Comparison of ENCODE assay signal across 8 cellular contexts in genomic region chr3:38649500-38650247, GRCh38. TPM values are rescaled to one million over a fixed set of nuclear protein-coding genes. Genes with fewer than 3 reads are reported as not detected.
DNase-seq lines count a peak whose midpoint lies in the region; FAIRE-seq and TF ChIP-seq lines count a peak whose summit lies in the region.

TSS of gene SCN5A (minus strand) at chr3:38649687. CDS start at chr3:38633307, 16,380 bp downstream.

- H3K4me1 Mint-ChIP-seq in activated CD4-positive, alpha-beta T cell treated with anti-CD3 and anti-CD28 coated beads, Interleukin-2, amount 10 ng/mL, durations not matched to agents 7 days and 5 days: peaks cover 4% of the 10 kb centered on the region
- H3K4me1 Mint-ChIP-seq in mesothelial cell of epicardium: peaks cover 2% of the 10 kb centered on the region

- H3K27ac Mint-ChIP-seq in activated CD4-positive, alpha-beta T cell treated with anti-CD3 and anti-CD28 coated beads, Interleukin-2, amount 10 ng/mL, durations not matched to agents 7 days and 5 days: no peak within 1 kb of the TSS
- no peak within 1 kb of the TSS for H3K27ac Mint-ChIP-seq in mesothelial cell of epicardium

- no peaks in the 10 kb centered on the region for H3K9me2 ChIP-seq in Karpas-422 (replicated peaks; ENCODE audit: insufficient read depth, low read length)

- peak within 1 kb of the TSS; percentile 45 for H3K4me2 ChIP-seq in Karpas-422 (ENCODE audit: low read depth, low read length, poor library complexity, severe bottlenecking)

- no peak for TF ChIP-seq CTCF in mesothelial cell of epicardium (IDR thresholded peaks at IDR 0.05; ENCODE audit: unreplicated experiment)

- H3K9me3 Mint-ChIP-seq in activated CD4-positive, alpha-beta T cell treated with anti-CD3 and anti-CD28 coated beads, Interleukin-2, amount 10 ng/mL, durations not matched to agents 7 days and 5 days: no peaks in the 10 kb centered on the region
- no peaks in the 10 kb centered on the region for H3K9me3 Mint-ChIP-seq in mesothelial cell of epicardium

- POLR2A ChIA-PET in activated CD4-positive, alpha-beta T cell treated with anti-CD3 and anti-CD28 coated beads, Interleukin-2, amount 10 ng/mL, durations not matched to agents 7 days and 5 days (lab: Charles Lee): no interaction called here

- H3K27me3 ChIP-seq in Karpas-422 (ENCODE audit: low read length): no peaks in the 10 kb centered on the region
- peaks cover 9% of the 10 kb centered on the region for H3K27me3 ChIP-seq in effector memory CD4-positive, alpha-beta T cell (replicated peaks; ENCODE audit: control insufficient read depth, insufficient read depth, low read length, poor library complexity, severe bottlenecking)

- DNase-seq in NCI-H510A treated with DMSO at 0.1 percent for 48 hours (lab: John Stamatoyannopoulos, UW): peak; percentile 4
- no peak for DNase-seq in NCI-H510A (lab: John Stamatoyannopoulos, UW)
- peak; percentile 67 for DNase-seq in Karpas-422
- peak; percentile 48 for DNase-seq in activated CD4-positive, alpha-beta T cell treated with anti-CD3 and anti-CD28 coated beads, Interleukin-2, amount 10 ng/mL, durations not matched to agents 7 days and 5 days
- peak; percentile 22 to 41 (median 29) for DNase-seq in effector memory CD4-positive, alpha-beta T cell
- DNase-seq in mesothelial cell of epicardium (ENCODE audit: low spot score in 2 of 2, unreplicated experiment in 2 of 2): peak in 1 of 2 experiments; percentile 55
- DNase-seq in stimulated activated CD8-positive, alpha-beta memory T cell treated with anti-CD3 and anti-CD28 coated beads, Interleukin-4, amount 100 ng/mL, for 48 hours: peak; percentile 56
- no peak for DNase-seq in RCC 7860 (ENCODE audit: low spot score)

- H3K4me1 ChIP-seq in Karpas-422 (ENCODE audit: low read length): peaks cover 2% of the 10 kb centered on the region; the same call in 1 of the 2 replicates
- H3K4me1 ChIP-seq in effector memory CD4-positive, alpha-beta T cell (ENCODE audit: control insufficient read depth, insufficient read depth, low read length, poor library complexity, severe bottlenecking): peaks cover 7% of the 10 kb centered on the region

- no peak within 1 kb of the TSS for H3K27ac ChIP-seq in Karpas-422 (ENCODE audit: low read length)
- no peak within 1 kb of the TSS for H3K27ac ChIP-seq in effector memory CD4-positive, alpha-beta T cell (ENCODE audit: insufficient read depth, low read length, poor library complexity, severe bottlenecking)

- no peak within 1 kb of the TSS for H2AFZ ChIP-seq in Karpas-422 (ENCODE audit: low read length)

- H3K9ac ChIP-seq in Karpas-422 (ENCODE audit: low read length): no peak within 1 kb of the TSS

- H3K79me2 ChIP-seq in Karpas-422 (ENCODE audit: low read length): no peaks in the 10 kb centered on the region

- peak within 1 kb of the TSS; percentile 63 for H3K4me3 Mint-ChIP-seq in activated CD4-positive, alpha-beta T cell treated with anti-CD3 and anti-CD28 coated beads, Interleukin-2, amount 10 ng/mL, durations not matched to agents 7 days and 5 days
- peak within 1 kb of the TSS; percentile 44 for H3K4me3 Mint-ChIP-seq in mesothelial cell of epicardium

- CTCF ChIA-PET in activated CD4-positive, alpha-beta T cell treated with anti-CD3 and anti-CD28 coated beads, Interleukin-2, amount 10 ng/mL, durations not matched to agents 7 days and 5 days (lab: Charles Lee): no interaction called here

- no peak for FAIRE-seq in RCC 7860 (lab: Jason Lieb, UNC)

- no peaks in the 10 kb centered on the region for H3K36me3 ChIP-seq in Karpas-422 (ENCODE audit: insufficient read depth, low read length)
- H3K36me3 ChIP-seq in effector memory CD4-positive, alpha-beta T cell (ENCODE audit: control insufficient read depth, insufficient read depth, low read length): no peaks in the 10 kb centered on the region

- peaks cover 17% of the 10 kb centered on the region for H3K27me3 Mint-ChIP-seq in activated CD4-positive, alpha-beta T cell treated with anti-CD3 and anti-CD28 coated beads, Interleukin-2, amount 10 ng/mL, durations not matched to agents 7 days and 5 days
- H3K27me3 Mint-ChIP-seq in mesothelial cell of epicardium (ENCODE audit: low read depth): peaks cover 4% of the 10 kb centered on the region

- H3K36me3 Mint-ChIP-seq in activated CD4-positive, alpha-beta T cell treated with anti-CD3 and anti-CD28 coated beads, Interleukin-2, amount 10 ng/mL, durations not matched to agents 7 days and 5 days (ENCODE audit: low read depth): no peaks in the 10 kb centered on the region
- no peaks in the 10 kb centered on the region for H3K36me3 Mint-ChIP-seq in mesothelial cell of epicardium

- H3K4me3 ChIP-seq in Karpas-422 (ENCODE audit: low read length): no peak within 1 kb of the TSS
- H3K4me3 ChIP-seq in effector memory CD4-positive, alpha-beta T cell (ENCODE audit: insufficient read depth, low read depth, low read length, poor library complexity, severe bottlenecking): peak within 1 kb of the TSS; percentile 58

- no peaks in the 10 kb centered on the region for H3K9me3 ChIP-seq in Karpas-422 (ENCODE audit: low read length)
- no peaks in the 10 kb centered on the region for H3K9me3 ChIP-seq in effector memory CD4-positive, alpha-beta T cell (ENCODE audit: control insufficient read depth, low read length)

- no peaks in the 10 kb centered on the region for H4K20me1 ChIP-seq in Karpas-422 (ENCODE audit: insufficient read depth, low read depth, low read length)

RNA-seq across cellular contexts. Expression of gene SCN5A, which starts in this region (rescaled TPM):
- not detected in 2 replicates for total RNA-seq in Karpas-422 (2014; rRNA removed; shearing (Covaris generic); ENCODE audit: low replicate concordance)
- not detected for total RNA-seq in activated CD4-positive, alpha-beta T cell treated with anti-CD3 and anti-CD28 coated beads, Interleukin-2, amount 10 ng/mL, durations not matched to agents 7 days and 5 days
- 0.88 to 1.8 TPM (median 1.4 TPM) in 3 replicates for total RNA-seq in mesothelial cell of epicardium

Comparison
In these comparisons a context has a peak if more than half of its experiments do, and no peak if none do; other contexts are left out.
1. DNase-seq: peak in NCI-H510A treated with DMSO at 0.1 percent for 48 hours (single experiment), effector memory CD4-positive, alpha-beta T cell (3 of 3) and stimulated activated CD8-positive, alpha-beta memory T cell treated with anti-CD3 and anti-CD28 coated beads, Interleukin-4, amount 100 ng/mL, for 48 hours (single experiment); none in NCI-H510A (single experiment) and RCC 7860 (single experiment).
2. Peak in DNase-seq and H3K4me2 ChIP-seq in Karpas-422; RNA of the gene not detected or under 1 TPM.
3. Peak in DNase-seq in activated CD4-positive, alpha-beta T cell treated with anti-CD3 and anti-CD28 coated beads, Interleukin-2, amount 10 ng/mL, durations not matched to agents 7 days and 5 days; RNA of the gene not detected or under 1 TPM.